ENCODE assay signal across 9 cellular contexts in genomic region chr20:61661583-61661982, GRCh38.
"Had no signal": no experiment of that assay in that cellular context is flagged by ENCODE, and none has a peak within 500 bp of the region (broad histone marks: within the 10 kb centered on the region; RNA-seq: fewer than 3 reads in every experiment).

No MANE protein-coding gene starts in this region.

- H3K9me3 Mint-ChIP-seq: GM23338 had no signal

- H3K4me1 ChIP-seq: HAP-1 had no signal

- H3K27ac Mint-ChIP-seq: GM23338, HFFc6 had no signal

- H3K9me3 ChIP-seq: HAP-1 had no signal

- DNase-seq: H7, HFFc6, KBM-7 had no signal

- H3K9ac ChIP-seq: KMS-11 had no signal

- H3K4me1 Mint-ChIP-seq: IgD-negative memory B cell had no signal

- H3K27ac ChIP-seq: HL-60, KMS-11 had no signal

- H3K4me2 ChIP-seq: GM23338, KMS-11 had no signal

- H3K36me3 ChIP-seq: HAP-1 had no signal

- H3K4me3 Mint-ChIP-seq: GM23338, HFFc6, IgD-negative memory B cell had no signal

- H3K36me3 Mint-ChIP-seq: IgD-negative memory B cell had no signal

- H2AFZ ChIP-seq: GM23338 had no signal

- H3K4me3 ChIP-seq: GM23338, HAP-1 had no signal

- H3K27me3 Mint-ChIP-seq: IgD-negative memory B cell had no signal

- ATAC-seq: GM23338, HCT116 had no signal
